ENCODE assay signal across 17 cellular contexts in the genomic region with DNA sequence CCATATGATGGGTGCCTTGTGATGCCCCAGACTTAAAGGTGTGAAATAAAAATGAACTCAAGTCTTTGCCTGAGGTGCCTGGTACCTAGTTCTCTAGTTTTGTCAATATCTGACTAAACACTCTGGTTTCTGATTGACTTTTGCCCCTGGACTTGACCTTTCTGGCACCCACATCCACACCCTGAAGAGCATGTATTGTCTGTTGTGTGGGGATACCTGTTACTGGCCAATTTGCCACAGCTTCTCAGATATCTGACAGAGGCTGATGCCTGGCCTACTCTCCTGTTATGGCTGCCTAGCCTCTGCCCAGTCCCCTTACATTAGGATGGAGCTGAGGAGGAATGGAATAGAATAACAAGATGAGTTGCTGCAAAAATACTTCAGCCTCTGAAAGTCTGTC. TPM values are rescaled to one million over a fixed set of nuclear protein-coding genes. Genes with fewer than 3 reads are reported as not detected.
DNase-seq lines count a peak whose midpoint lies in the region; ATAC-seq, FAIRE-seq and TF ChIP-seq lines count a peak whose summit lies in the region.
"Had no signal": no experiment of that assay in that cellular context is flagged by ENCODE, and none has a peak within 500 bp of the region (broad histone marks: within the 10 kb centered on the region; RNA-seq: fewer than 3 reads in every experiment).

No MANE protein-coding gene starts in this region.

- H3K4me1 ChIP-seq in A549: peaks cover 92% of the 10 kb centered on the region
- H3K4me1 ChIP-seq in OCI-LY1 (ENCODE audit: insufficient read depth, low read length, severe bottlenecking): peaks cover 62% of the 10 kb centered on the region
- H3K4me1 ChIP-seq in right cardiac atrium (ENCODE audit: control insufficient read depth, insufficient read depth, low read length): peaks cover 8% of the 10 kb centered on the region

- ATAC-seq in A549: no peak
- ATAC-seq in GM18511 (IDR thresholded peaks at IDR 0.05; ENCODE audit: unreplicated experiment): peak; percentile 43
- peak; percentile 35 for ATAC-seq in GM21786 (IDR thresholded peaks at IDR 0.05; ENCODE audit: unreplicated experiment)
- no peak for ATAC-seq in right cardiac atrium
- ATAC-seq: esophagus mucosa, T-helper 17 cell had no signal

- H3K9me3 ChIP-seq in A549 (peaks cover 3% of the 10 kb centered on the region; the same call in 1 of the 3 replicates), OCI-LY1 (ENCODE audit: low read length) (no peaks in the 10 kb centered on the region), right cardiac atrium (ENCODE audit: control insufficient read depth, low read length) (no peaks in the 10 kb centered on the region)
- H3K9me3 ChIP-seq: ascending aorta, ovary had no signal

- no peaks in the 10 kb centered on the region for H3K79me2 ChIP-seq in OCI-LY1 (ENCODE audit: insufficient read depth, low read length)

- H2AFZ ChIP-seq in OCI-LY1 (ENCODE audit: low read length): no peak overlapping the region

- POLR2A ChIA-PET in A549 (lab: Yijun Ruan, JAX): no interaction called here

- H3K4me2 ChIP-seq in A549 (peak overlapping the region; percentile 29; the same call in 1 of the 3 replicates), OCI-LY1 (ENCODE audit: low read length) (no peak overlapping the region)
- H3K4me2 ChIP-seq: smooth muscle cell had no signal

- intact Hi-C loops in right cardiac atrium (cut with DNase I): no loop called here

- no peaks in the 10 kb centered on the region for H4K20me1 ChIP-seq in OCI-LY1 (ENCODE audit: insufficient read depth, low read length)

- TF ChIP-seq RAD21 in A549 (conservative IDR thresholded peaks at IDR 0.05 in 1 of 2, IDR thresholded peaks at IDR 0.05 in 1 of 2): no peak

- no peaks in the 10 kb centered on the region for H3K36me3 ChIP-seq in OCI-LY1 (ENCODE audit: insufficient read depth, low read length)
- H3K36me3 ChIP-seq: ovary had no signal

- TF ChIP-seq POLR2A in A549 (IDR thresholded peaks at IDR 0.05; ENCODE audit: low read length): no peak

- no peaks in the 10 kb centered on the region for H3K9me2 ChIP-seq in OCI-LY1 (ENCODE audit: low read depth, low read length)

- DNase-seq in A549 (ENCODE audit: low read depth in 1 of 2, low spot score in 1 of 2): no peak
- DNase-seq in right cardiac atrium: no peak
- DNase-seq in substantia nigra (lab: John Stamatoyannopoulos, UW): no peak
- no peak for DNase-seq in stimulated activated naive CD4-positive, alpha-beta T cell (lab: John Stamatoyannopoulos, UW)
- DNase-seq in GDM1 (lab: John Stamatoyannopoulos, UW): no peak
- DNase-seq: activated CD4-positive, alpha-beta T cell treated with anti-CD3 and anti-CD28 coated beads for 1 hour; AML-193; cortex of kidney; DMS53; ovary; T-helper 17 cell had no signal

- H3K27ac ChIP-seq in A549: peak overlapping the region; percentile 99 to 100
- H3K27ac ChIP-seq in OCI-LY1 (ENCODE audit: low read depth, low read length, poor library complexity, severe bottlenecking): peak overlapping the region; percentile 18
- H3K27ac ChIP-seq in right cardiac atrium (ENCODE audit: low read length): no peak overlapping the region
- no peak overlapping the region for H3K27ac ChIP-seq in substantia nigra (ENCODE audit: low read depth, low read length, poor library complexity, severe bottlenecking)
- H3K27ac ChIP-seq: ascending aorta, ovary had no signal

- H3F3A ChIP-seq in OCI-LY1 (ENCODE audit: insufficient read depth, low read length): no peaks in the 10 kb centered on the region

- H3K27me3 ChIP-seq in OCI-LY1 (ENCODE audit: insufficient read depth, low read length) (no peaks in the 10 kb centered on the region), right cardiac atrium (ENCODE audit: control insufficient read depth, insufficient read depth) (no peaks in the 10 kb centered on the region)
- H3K27me3 ChIP-seq: ascending aorta, ovary had no signal

- no peak for TF ChIP-seq EP300 in A549 (IDR thresholded peaks at IDR 0.05)

- CTCF ChIA-PET in A549 (lab: Yijun Ruan, JAX): interaction anchor here (0.8 to 3.0 kb wide), 10 partner anchors 11 to 189 kb away, joined by 3 to 19 read pairs (median 3); no protein-coding TSS in a partner anchor

- no peak overlapping the region for H3K4me3 ChIP-seq in A549
- no peak overlapping the region for H3K4me3 ChIP-seq in OCI-LY1 (ENCODE audit: low read depth, low read length, poor library complexity, severe bottlenecking)
- H3K4me3 ChIP-seq in right cardiac atrium (ENCODE audit: low read length): no peak overlapping the region
- H3K4me3 ChIP-seq: ascending aorta, ovary, smooth muscle cell had no signal

- FAIRE-seq in A549 (lab: Jason Lieb, UNC): no peak

- no peak for TF ChIP-seq CTCF in A549 (IDR thresholded peaks at IDR 0.05)
- TF ChIP-seq CTCF in OCI-LY1 (IDR thresholded peaks at IDR 0.05; ENCODE audit: low read length): no peak

- no peak overlapping the region for H3K9ac ChIP-seq in OCI-LY1 (ENCODE audit: low read length)

TF ChIP-seq in A549, 52 proteins besides CTCF, POLR2A, EP300 and RAD21:
- no peak for TF ChIP-seq KDM1A (IDR thresholded peaks at IDR 0.05; ENCODE audit: low read depth)
- no peak for TF ChIP-seq ZC3H11A (IDR thresholded peaks at IDR 0.05)
- TF ChIP-seq JUN (IDR thresholded peaks at IDR 0.05): no peak
- TF ChIP-seq FOXS1 (CRISPR knock-in tag; IDR thresholded peaks at IDR 0.05): no peak

RNA-seq across cellular contexts. Expression of a gene that starts 3.6 kb away (rescaled TPM):
- polyA plus RNA-seq in A549 (2011; rRNA removed): 110 and 141 TPM in 2 replicates
- polyA plus RNA-seq in A549 (2012; cell fraction: cytosol; rRNA removed): 17.2 and 20.9 TPM in 2 replicates
- polyA plus RNA-seq in A549 (2012; cell fraction: nucleus; rRNA removed): 16.5 and 23.0 TPM in 2 replicates
- polyA plus RNA-seq in A549 (2017; fragmentation: RNase III; extraction: RNeasy Plus Mini Kit Qiagen cat#74134 plus additional on column Dnase treatment): 70.5 to 80.7 TPM (median 72.0 TPM) in 3 replicates
- polyA minus RNA-seq in A549 (2011; rRNA and poly(A)+ RNA removed): 205 and 220 TPM in 2 replicates
- total RNA-seq in right cardiac atrium: 10 to 100 TPM; 68.6 to 76.9 (median 73.6) TPM
- 14.6 TPM for polyA plus RNA-seq in right cardiac atrium

Comparison
In these comparisons a context has a peak if more than half of its experiments do, and no peak if none do; other contexts are left out.
1. ATAC-seq: peak in GM18511 (single experiment) and GM21786 (single experiment); none in A549 (0 of 2) and right cardiac atrium (0 of 2).
2. H3K27ac ChIP-seq: peak in A549 (2 of 2) and OCI-LY1 (single experiment); none in right cardiac atrium (single experiment) and substantia nigra (single experiment).